Comparison of ENCODE assay signal across 8 cellular contexts in genomic region chr12:132189378-132190011, GRCh38. TPM values are rescaled to one million over a fixed set of nuclear protein-coding genes. Genes with fewer than 3 reads are reported as not detected.
DNase-seq lines count a peak whose midpoint lies in the region; ATAC-seq lines count a peak whose summit lies in the region.

No MANE protein-coding gene starts in this region.

- WGBS in aorta, 2 donors = 1 to 2% methylated on average over 48 to 69 of the region's 69 CpGs

- DNase-seq in H4 (ENCODE audit: low spot score) (peak; percentile 83), M059J (ENCODE audit: low read depth) (peak; percentile 63), T-helper 2 cell (peak; percentile 90 to 97 (median 93)), anterior cingulate cortex (lab: John Stamatoyannopoulos, UW) (peak in 52 of 58 donors; percentile 17 to 83 (median 60)), hepatic stellate cell (ENCODE audit: low spot score) (peak; percentile 96), renal cortical epithelial cell (ENCODE audit: low read depth) (peak; percentile 46), aorta (peak; percentile 97)

- H3K27me3 ChIP-seq in aorta (ENCODE audit: control insufficient read depth in 1 of 2, insufficient read depth in 2 of 2, low read length in 1 of 2) = no peaks in the 10 kb centered on the region

- peak overlapping the region; percentile 70 for H3K9ac ChIP-seq in ES-I3 (ENCODE audit: low read depth, low read length)

- H3K4me1 ChIP-seq in ES-I3 (ENCODE audit: insufficient read depth, low read length) (0 out of 2 replicates have a peak, but pooled peaks cover 4% of the 10 kb centered on the region), aorta (ENCODE audit: control insufficient read depth in 1 of 2, insufficient read depth in 2 of 2, low read length in 2 of 2) (no peaks in the 10 kb centered on the region)

- H3K27ac ChIP-seq in aorta (ENCODE audit: low read depth in 1 of 2, low read length in 2 of 2) = peak overlapping the region in 1 of 2 donors; percentile 11

- ATAC-seq in aorta (ENCODE audit: low FRiP score) = peak; percentile 92

- H3K36me3 ChIP-seq in ES-I3 (ENCODE audit: insufficient read depth, low read length) (no peaks in the 10 kb centered on the region), aorta (ENCODE audit: control insufficient read depth in 1 of 2, insufficient read depth in 2 of 2, low read length in 1 of 2) (no peaks in the 10 kb centered on the region)

- peak overlapping the region; percentile 18 to 19 for H3K4me3 ChIP-seq in aorta (ENCODE audit: low read length in 2 of 2)

- intact Hi-C loops in aorta (cut with DNase I) = no loop called here

- H3K9me3 ChIP-seq in ES-I3 (ENCODE audit: control insufficient read depth, insufficient read depth, low read length) (no peaks in the 10 kb centered on the region; the same call in 1 of the 2 replicates), aorta (ENCODE audit: control insufficient read depth, low read length) (no peaks in the 10 kb centered on the region)

RNA-seq across cellular contexts. Expression of gene NOC4L, which starts 45.2 kb away (rescaled TPM):
- 10.5 and 13.4 TPM in 2 replicates for total RNA-seq in H4 (2014; rRNA removed; shearing (Covaris generic))
- total RNA-seq in M059J (2014; rRNA removed; shearing (Covaris generic)) = 10.8 and 18.6 TPM in 2 replicates
- total RNA-seq in renal cortical epithelial cell (15.5 and 16.9 TPM in 2 replicates), aorta (10 to 100 TPM; 10.8 to 12.3 TPM)
- 10 to 100 TPM in 1 of 2 donors, 1 to 10 TPM in 1; 7.5 to 50.3 TPM for polyA plus RNA-seq in aorta

RNA-seq across cellular contexts. Expression of gene DDX51, which starts 45.4 kb away (rescaled TPM):
- total RNA-seq in H4 (2014; rRNA removed; shearing (Covaris generic)) = 3.9 and 4.2 TPM in 2 replicates
- total RNA-seq in M059J (2014; rRNA removed; shearing (Covaris generic)) = 2.2 and 4.8 TPM in 2 replicates
- total RNA-seq in renal cortical epithelial cell (8.0 and 9.7 TPM in 2 replicates), aorta (10 to 100 TPM; 14.3 to 14.9 TPM)
- polyA plus RNA-seq in aorta = 10 to 100 TPM in 1 of 2 donors, 1 to 10 TPM in 1; 3.3 to 32.4 TPM

Comparison
In these comparisons a context has a peak if more than half of its experiments do, and no peak if none do; other contexts are left out.
1. DNase-seq: peak in every context shown above with its lines; median percentile 97 in aorta; 96 in hepatic stellate cell; 93 in T-helper 2 cell; 83 in H4; 63 in M059J; 60 in anterior cingulate cortex; 46 in renal cortical epithelial cell.